21 cellular contexts compared by ENCODE assay signal in genomic region chr12:6106208-6106607, GRCh38.
"Had no signal": no experiment of that assay in that cellular context is flagged by ENCODE, and none has a peak within 500 bp of the region (broad histone marks: within the 10 kb centered on the region; RNA-seq: fewer than 3 reads in every experiment).

No MANE protein-coding gene starts in this region.

- H3K4me1 ChIP-seq: pancreas, uterus had no signal

- H3K27me3 Mint-ChIP-seq: progenitor cell of endocrine pancreas, type B pancreatic cell had no signal

- DNase-seq: dermis blood vessel endothelial cell; effector CD4-positive, alpha-beta T cell; endodermal cell; hypothalamus; kidney glomerular epithelial cell; mesendoderm; naive B cell; occipital lobe; pancreas; right cardiac atrium; small intestine; stimulated activated CD4-positive, alpha-beta T cell treated with anti-CD3 and anti-CD28 coated beads, Interleukin-12 subunit alpha, Interleukin-12 subunit beta, amount 100 ng/mL, for 4 hours; stimulated activated naive CD4-positive, alpha-beta T cell treated with Interleukin-2 at 50 U/mL for 16 hours; uterus had no signal

- FAIRE-seq: frontal cortex, islet of Langerhans, pancreas, small intestine had no signal

- H3K4me3 Mint-ChIP-seq: endodermal cell, naive B cell, nephron, type B pancreatic cell had no signal

- H3K36me3 ChIP-seq: pancreas, uterus had no signal

- H3K27me3 ChIP-seq: heart left ventricle, pancreas, uterus had no signal

- H3K27ac Mint-ChIP-seq: endodermal cell, nephron, progenitor cell of endocrine pancreas, type B pancreatic cell had no signal

- H3K4me1 Mint-ChIP-seq: endodermal cell, nephron had no signal

- H3K9me3 ChIP-seq: heart left ventricle, pancreas, uterus had no signal

- H3K36me3 Mint-ChIP-seq: type B pancreatic cell had no signal

- H3K4me3 ChIP-seq: heart left ventricle, pancreas, uterus had no signal

- H3K27ac ChIP-seq: heart left ventricle, pancreas, uterus had no signal

- ATAC-seq: esophagus mucosa, heart left ventricle, pancreas, right cardiac atrium had no signal
